In genomic region chr6:89921691-89922090, GRCh38 we compare ENCODE assay signal across 18 cellular contexts. TPM values are rescaled to one million over a fixed set of nuclear protein-coding genes. Genes with fewer than 3 reads are reported as not detected.
"Had no signal": no experiment of that assay in that cellular context is flagged by ENCODE, and none has a peak within 500 bp of the region (broad histone marks: within the 10 kb centered on the region; RNA-seq: fewer than 3 reads in every experiment).

No MANE protein-coding gene starts in this region.

- H3K27me3 Mint-ChIP-seq: activated CD4-positive, alpha-beta T cell treated with anti-CD3 and anti-CD28 coated beads, Interleukin-2, amount 10 ng/mL, durations not matched to agents 24 days and 14 days; naive B cell had no signal

- H3K9me3 ChIP-seq: upper lobe of right lung had no signal

- H3K36me3 Mint-ChIP-seq: stimulated activated effector memory CD8-positive, alpha-beta T cell treated with anti-CD3 and anti-CD28 coated beads, Interleukin-12 subunit alpha, Interleukin-12 subunit beta, amount 100 ng/mL, for 72 hours had no signal

- H3K27me3 ChIP-seq: brain microvascular endothelial cell, left lung had no signal

- H3K36me3 ChIP-seq: brain microvascular endothelial cell, left lung, thoracic aorta, upper lobe of right lung had no signal

- H3K27ac ChIP-seq: brain microvascular endothelial cell, left lung, thoracic aorta, upper lobe of right lung had no signal

- H3K4me1 ChIP-seq: left lung, upper lobe of right lung had no signal

- H3K4me3 Mint-ChIP-seq: activated CD4-positive, alpha-beta T cell treated with anti-CD3 and anti-CD28 coated beads, Interleukin-2, amount 10 ng/mL, durations not matched to agents 24 days and 14 days; activated CD8-positive, alpha-beta T cell treated with anti-CD3 and anti-CD28 coated beads, Interleukin-2, amount 10 ng/mL, durations not matched to agents 7 days and 5 days; stimulated activated effector memory CD8-positive, alpha-beta T cell treated with anti-CD3 and anti-CD28 coated beads, Interleukin-12 subunit alpha, Interleukin-12 subunit beta, amount 100 ng/mL, for 72 hours; WTC11 had no signal

- ATAC-seq: left lung; stimulated activated effector memory CD8-positive, alpha-beta T cell treated with anti-CD3 and anti-CD28 coated beads, Interleukin-12 subunit alpha, Interleukin-12 subunit beta, amount 100 ng/mL, for 72 hours; WTC11 had no signal

- H3K27ac Mint-ChIP-seq: activated CD4-positive, alpha-beta T cell treated with anti-CD3 and anti-CD28 coated beads, Interleukin-2, amount 10 ng/mL, durations not matched to agents 24 days and 14 days; WTC11 had no signal

- H3K4me3 ChIP-seq: left lung, thoracic aorta, upper lobe of right lung had no signal

- DNase-seq: activated CD4-positive, alpha-beta T cell treated with anti-CD3 and anti-CD28 coated beads, Interleukin-2, amount 10 ng/mL, durations not matched to agents 24 days and 14 days; activated CD8-positive, alpha-beta memory T cell treated with anti-CD3 and anti-CD28 coated beads, Interleukin-2, amount 50 U/mL, for 4 hours; activated gamma-delta T cell; activated T-cell treated with anti-CD3 and anti-CD28 coated beads, Interleukin-2, amount 50 U/mL, for 48 hours; anterior cingulate cortex; brain microvascular endothelial cell; erythroblast; islet precursor cell; left lung; naive B cell; upper lobe of right lung had no signal

RNA-seq across cellular contexts. Expression of gene GJA10, which starts 27.4 kb away (rescaled TPM):
- total RNA-seq: activated CD4-positive, alpha-beta T cell treated with anti-CD3 and anti-CD28 coated beads, Interleukin-2, amount 10 ng/mL, durations not matched to agents 24 days and 14 days; activated CD8-positive, alpha-beta T cell treated with anti-CD3 and anti-CD28 coated beads, Interleukin-2, amount 10 ng/mL, durations not matched to agents 7 days and 5 days; activated naive CD4-positive, alpha-beta T cell treated with anti-CD3 and anti-CD28 coated beads, Interleukin-2, amount 50 U/mL, for 72 hours; dermis microvascular lymphatic vessel endothelial cell; left lung; mononuclear cell; thoracic aorta; upper lobe of right lung; WTC11 had no signal
